1 cellular context compared by ENCODE assay signal in the genomic region with DNA sequence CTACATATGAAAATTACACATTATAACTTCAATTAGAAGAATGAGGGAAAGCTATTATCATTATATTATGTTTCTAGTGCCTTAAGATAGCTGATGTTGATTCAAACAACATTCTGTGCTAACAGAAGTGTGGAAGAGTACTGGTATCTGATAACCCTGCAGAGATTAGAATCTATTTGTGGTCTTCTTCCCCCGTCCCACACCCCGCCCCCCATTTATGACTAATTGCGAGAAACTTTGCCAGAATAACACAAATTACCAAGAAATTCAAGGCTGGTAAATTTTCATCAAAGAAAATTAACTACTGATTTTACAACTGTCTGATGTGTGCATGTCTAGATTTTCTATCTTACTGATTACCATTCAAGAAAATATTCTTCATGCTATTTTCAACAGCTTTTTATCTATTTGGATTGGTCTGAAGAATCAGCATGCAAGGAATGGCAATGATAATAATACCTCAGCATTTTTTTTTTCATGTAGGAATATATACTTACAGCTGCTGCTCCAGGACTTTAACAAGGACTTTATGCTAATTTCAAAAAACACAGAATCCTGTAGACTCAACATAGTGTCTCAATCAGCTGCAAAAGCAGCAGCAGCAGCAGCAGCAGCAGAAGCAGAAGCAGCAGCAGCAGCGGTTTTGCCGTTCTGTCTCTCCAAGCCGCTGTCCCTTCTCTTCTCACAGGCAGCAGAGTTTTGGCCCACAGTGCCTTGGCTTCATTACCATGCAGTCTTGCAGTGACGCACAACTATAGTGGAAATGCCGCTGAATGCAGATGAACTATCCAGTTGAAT.
TF ChIP-seq lines count a peak whose summit lies in the region.

No MANE protein-coding gene starts in this region.

TF ChIP-seq in endothelial cell of umbilical vein, 7 proteins besides CTCF, POLR2A, EP300 and RAD21 (continued from another document):
- peak; percentile 67 for TF ChIP-seq GATA2 (IDR thresholded peaks at IDR 0.05; ENCODE audit: insufficient read depth, insufficient read length, low read depth, low read length)
TF ChIP-seq in endothelial cell of umbilical vein: peak in this region for 2.
